In genomic region chr4:40283968-40284367, GRCh38 we compare ENCODE assay signal across 8 cellular contexts.
DNase-seq lines count a peak whose midpoint lies in the region; TF ChIP-seq lines count a peak whose summit lies in the region.

No MANE protein-coding gene starts in this region.

- no peak overlapping the region for H3K4me3 ChIP-seq in epithelial cell of esophagus (ENCODE audit: low read length)

- DNase-seq in HPDE6-E6E7 (ENCODE audit: extremely low spot score) = peak; percentile 49
- DNase-seq in activated CD4-positive, alpha-beta T cell treated with anti-CD3 and anti-CD28 coated beads for 48 hours = peak; percentile 90
- DNase-seq in epithelial cell of esophagus (ENCODE audit: low read depth) = peak; percentile 80
- peak; percentile 36 to 59 for DNase-seq in stimulated activated CD8-positive, alpha-beta memory T cell treated with anti-CD3 and anti-CD28 coated beads, Interleukin-4, amount 100 ng/mL, for 1 hour (ENCODE audit: low read depth in 2 of 2, low spot score in 1 of 2)
- no peak for DNase-seq in NCI-H524 (lab: John Stamatoyannopoulos, UW)
- DNase-seq in NCI-H82 treated with DMSO at 0.1 percent for 48 hours (lab: John Stamatoyannopoulos, UW; ENCODE audit: unreplicated experiment) = no peak
- DNase-seq in inferior parietal cortex (ENCODE audit: extremely low spot score) = no peak
- no peak for DNase-seq in NCI-H2081 (lab: John Stamatoyannopoulos, UW)

- TF ChIP-seq CTCF in epithelial cell of esophagus (IDR thresholded peaks at IDR 0.05; ENCODE audit: insufficient read depth, low read depth, low read length, missing control alignments) = peak; percentile 47

Comparison
In these comparisons a context has a peak if more than half of its experiments do, and no peak if none do; other contexts are left out.
1. DNase-seq: peak in HPDE6-E6E7 (single experiment), activated CD4-positive, alpha-beta T cell treated with anti-CD3 and anti-CD28 coated beads for 48 hours (single experiment), epithelial cell of esophagus (single experiment) and stimulated activated CD8-positive, alpha-beta memory T cell treated with anti-CD3 and anti-CD28 coated beads, Interleukin-4, amount 100 ng/mL, for 1 hour (2 of 2); none in NCI-H524 (0 of 2), NCI-H82 treated with DMSO at 0.1 percent for 48 hours (single experiment), inferior parietal cortex (single experiment) and NCI-H2081 (0 of 2).